1 cellular context compared by ENCODE assay signal in the genomic region with DNA sequence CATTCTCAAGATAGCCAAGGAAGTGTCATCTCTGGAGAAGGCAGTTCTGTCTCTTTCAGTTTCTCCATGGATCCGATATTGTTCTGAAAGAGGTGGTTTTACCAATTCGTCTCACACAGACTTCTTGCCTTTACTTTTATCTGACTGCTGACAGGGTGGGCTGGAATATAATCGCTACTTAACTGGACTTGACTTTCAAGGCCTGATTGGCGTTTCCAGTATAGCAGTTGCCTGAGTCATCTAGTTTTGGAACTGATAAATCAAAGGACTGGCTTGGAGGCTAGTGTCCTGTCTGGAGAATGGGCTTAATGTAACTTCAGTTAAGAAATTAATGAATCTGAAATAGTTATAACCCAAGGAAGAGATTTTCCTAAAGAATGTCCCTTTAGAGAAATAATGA.
TF ChIP-seq lines count a peak whose summit lies in the region.

No MANE protein-coding gene starts in this region.

TF ChIP-seq in HepG2, 621 proteins besides CTCF, POLR2A, EP300 and RAD21:
- TF ChIP-seq AKNA (CRISPR knock-in tag; IDR thresholded peaks at IDR 0.05; ENCODE audit: borderline replicate concordance) (no peak), ZNF644 (CRISPR knock-in tag; IDR thresholded peaks at IDR 0.05; ENCODE audit: low read depth) (no peak), ZC3H4 (CRISPR knock-in tag; IDR thresholded peaks at IDR 0.05; ENCODE audit: borderline replicate concordance) (no peak), CHCHD3 (CRISPR knock-in tag; IDR thresholded peaks at IDR 0.05) (no peak), TFDP1 (CRISPR knock-in tag; IDR thresholded peaks at IDR 0.05; ENCODE audit: borderline replicate concordance) (no peak), ZFAT (CRISPR knock-in tag; conservative IDR thresholded peaks at IDR 0.05) (no peak), ARNTL (CRISPR knock-in tag; IDR thresholded peaks at IDR 0.05) (no peak), NFE2L1 (CRISPR knock-in tag; IDR thresholded peaks at IDR 0.05; ENCODE audit: borderline replicate concordance) (no peak), ZNF230 (CRISPR knock-in tag; IDR thresholded peaks at IDR 0.05) (no peak), ZHX1 (CRISPR knock-in tag; IDR thresholded peaks at IDR 0.05; ENCODE audit: low read depth) (no peak), SIX1 (CRISPR knock-in tag; IDR thresholded peaks at IDR 0.05; ENCODE audit: borderline replicate concordance) (no peak), KMT2B (CRISPR knock-in tag; IDR thresholded peaks at IDR 0.05) (no peak)
- TF ChIP-seq, protein P1, sequence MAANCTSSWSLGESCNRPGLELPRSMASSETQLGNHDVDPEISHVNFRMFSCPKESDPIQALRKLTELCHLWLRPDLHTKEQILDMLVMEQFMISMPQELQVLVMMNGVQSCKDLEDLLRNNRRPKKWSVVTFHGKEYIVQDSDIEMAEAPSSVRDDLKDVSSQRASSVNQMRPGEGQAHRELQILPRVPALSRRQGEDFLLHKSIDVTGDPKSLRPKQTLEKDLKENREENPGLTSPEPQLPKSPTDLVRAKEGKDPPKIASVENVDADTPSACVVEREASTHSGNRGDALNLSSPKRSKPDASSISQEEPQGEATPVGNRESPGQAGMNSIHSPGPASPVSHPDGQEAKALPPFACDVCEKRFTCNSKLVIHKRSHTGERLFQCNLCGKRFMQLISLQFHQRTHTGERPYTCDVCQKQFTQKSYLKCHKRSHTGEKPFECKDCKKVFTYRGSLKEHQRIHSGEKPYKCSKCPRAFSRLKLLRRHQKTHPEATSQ (CRISPR knock-in tag; IDR thresholded peaks at IDR 0.05; ENCODE audit: borderline replicate concordance), result no peak
- TF ChIP-seq, protein P2, sequence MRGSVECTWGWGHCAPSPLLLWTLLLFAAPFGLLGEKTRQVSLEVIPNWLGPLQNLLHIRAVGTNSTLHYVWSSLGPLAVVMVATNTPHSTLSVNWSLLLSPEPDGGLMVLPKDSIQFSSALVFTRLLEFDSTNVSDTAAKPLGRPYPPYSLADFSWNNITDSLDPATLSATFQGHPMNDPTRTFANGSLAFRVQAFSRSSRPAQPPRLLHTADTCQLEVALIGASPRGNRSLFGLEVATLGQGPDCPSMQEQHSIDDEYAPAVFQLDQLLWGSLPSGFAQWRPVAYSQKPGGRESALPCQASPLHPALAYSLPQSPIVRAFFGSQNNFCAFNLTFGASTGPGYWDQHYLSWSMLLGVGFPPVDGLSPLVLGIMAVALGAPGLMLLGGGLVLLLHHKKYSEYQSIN (CRISPR knock-in tag; IDR thresholded peaks at IDR 0.05; ENCODE audit: borderline replicate concordance), result no peak
- TF ChIP-seq, protein P3, sequence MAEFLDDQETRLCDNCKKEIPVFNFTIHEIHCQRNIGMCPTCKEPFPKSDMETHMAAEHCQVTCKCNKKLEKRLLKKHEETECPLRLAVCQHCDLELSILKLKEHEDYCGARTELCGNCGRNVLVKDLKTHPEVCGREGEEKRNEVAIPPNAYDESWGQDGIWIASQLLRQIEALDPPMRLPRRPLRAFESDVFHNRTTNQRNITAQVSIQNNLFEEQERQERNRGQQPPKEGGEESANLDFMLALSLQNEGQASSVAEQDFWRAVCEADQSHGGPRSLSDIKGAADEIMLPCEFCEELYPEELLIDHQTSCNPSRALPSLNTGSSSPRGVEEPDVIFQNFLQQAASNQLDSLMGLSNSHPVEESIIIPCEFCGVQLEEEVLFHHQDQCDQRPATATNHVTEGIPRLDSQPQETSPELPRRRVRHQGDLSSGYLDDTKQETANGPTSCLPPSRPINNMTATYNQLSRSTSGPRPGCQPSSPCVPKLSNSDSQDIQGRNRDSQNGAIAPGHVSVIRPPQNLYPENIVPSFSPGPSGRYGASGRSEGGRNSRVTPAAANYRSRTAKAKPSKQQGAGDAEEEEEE (CRISPR knock-in tag; IDR thresholded peaks at IDR 0.05; ENCODE audit: borderline replicate concordance), result no peak
- TF ChIP-seq, protein P4, sequence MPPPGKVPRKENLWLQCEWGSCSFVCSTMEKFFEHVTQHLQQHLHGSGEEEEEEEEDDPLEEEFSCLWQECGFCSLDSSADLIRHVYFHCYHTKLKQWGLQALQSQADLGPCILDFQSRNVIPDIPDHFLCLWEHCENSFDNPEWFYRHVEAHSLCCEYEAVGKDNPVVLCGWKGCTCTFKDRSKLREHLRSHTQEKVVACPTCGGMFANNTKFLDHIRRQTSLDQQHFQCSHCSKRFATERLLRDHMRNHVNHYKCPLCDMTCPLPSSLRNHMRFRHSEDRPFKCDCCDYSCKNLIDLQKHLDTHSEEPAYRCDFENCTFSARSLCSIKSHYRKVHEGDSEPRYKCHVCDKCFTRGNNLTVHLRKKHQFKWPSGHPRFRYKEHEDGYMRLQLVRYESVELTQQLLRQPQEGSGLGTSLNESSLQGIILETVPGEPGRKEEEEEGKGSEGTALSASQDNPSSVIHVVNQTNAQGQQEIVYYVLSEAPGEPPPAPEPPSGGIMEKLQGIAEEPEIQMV (CRISPR knock-in tag; IDR thresholded peaks at IDR 0.05; ENCODE audit: low read depth), result no peak
- TF ChIP-seq, protein P5, sequence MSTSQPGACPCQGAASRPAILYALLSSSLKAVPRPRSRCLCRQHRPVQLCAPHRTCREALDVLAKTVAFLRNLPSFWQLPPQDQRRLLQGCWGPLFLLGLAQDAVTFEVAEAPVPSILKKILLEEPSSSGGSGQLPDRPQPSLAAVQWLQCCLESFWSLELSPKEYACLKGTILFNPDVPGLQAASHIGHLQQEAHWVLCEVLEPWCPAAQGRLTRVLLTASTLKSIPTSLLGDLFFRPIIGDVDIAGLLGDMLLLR (CRISPR knock-in tag; IDR thresholded peaks at IDR 0.05), result no peak
